In the genomic region with DNA sequence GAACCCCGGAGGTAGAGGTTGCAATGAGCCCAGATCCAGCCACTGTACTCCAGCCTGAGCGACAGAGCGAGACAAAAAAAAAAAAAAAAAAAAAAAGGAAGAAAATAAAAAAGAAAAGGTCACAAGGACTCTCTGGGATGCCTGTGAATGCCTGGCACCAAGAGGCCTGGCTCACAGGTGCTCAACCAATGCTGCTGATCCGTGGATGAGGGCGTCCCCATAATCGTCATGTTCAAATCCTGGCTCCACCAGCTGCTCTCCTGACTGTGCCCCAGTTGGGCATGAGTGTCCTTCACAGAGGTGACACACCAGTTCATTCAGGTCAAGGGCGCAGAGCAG, we compare ENCODE assay signal across 9 cellular contexts. TPM values are rescaled to one million over a fixed set of nuclear protein-coding genes. Genes with fewer than 3 reads are reported as not detected.
A peak's percentile ranks its signal among the peaks of the same experiment; 100 is the strongest.
DNase-seq lines count a peak whose midpoint lies in the region; ATAC-seq and TF ChIP-seq lines count a peak whose summit lies in the region.
"Had no signal": no experiment of that assay in that cellular context is flagged by ENCODE, and none has a peak within 500 bp of the region (broad histone marks: within the 10 kb centered on the region; RNA-seq: fewer than 3 reads in every experiment).

No MANE protein-coding gene starts in this region.

- dilution Hi-C loops in IMR-90 (cut with HindIII; ENCODE audit: low sequenced_read_pairs, unreplicated experiment) (no loop called here), mammary epithelial cell (cut with HindIII; ENCODE audit: low sequenced_read_pairs) (no loop called here)

- no peak for TF ChIP-seq RAD21 in IMR-90 (IDR thresholded peaks at IDR 0.05; ENCODE audit: low read length)

- peak overlapping the region; percentile 80 for H3K14ac ChIP-seq in IMR-90 (replicated peaks; ENCODE audit: low read depth, low read length)

- peak overlapping the region; percentile 13; the same call in 1 of the 3 replicates for H2BK15ac ChIP-seq in IMR-90 (ENCODE audit: low read depth, low read length)

- H3K9me1 ChIP-seq in IMR-90 (ENCODE audit: insufficient read depth, low read length), result peaks cover 12% of the 10 kb centered on the region

- H3K79me1 ChIP-seq in IMR-90 (ENCODE audit: low read depth in 1 of 2, low read length in 2 of 2), result peaks cover 8 to 36% of the 10 kb centered on the region in 2 experiments; a peak in 3 of 4 replicates

- intact Hi-C loops in IMR-90 (cut with micrococcal nuclease) (loop anchor here (1.0 kb wide), 1 partner anchor 53 kb away; no protein-coding TSS in a partner anchor), mammary epithelial cell (cut with micrococcal nuclease) (loop anchor here (1.0 to 2.0 kb wide), 2 partner anchors 53 to 83 kb away; a partner anchor contains a TSS)

- no peak for TF ChIP-seq POLR2A in IMR-90 (IDR thresholded peaks at IDR 0.05; ENCODE audit: low read depth, low read length)

- TF ChIP-seq CTCF in BE2C (IDR thresholded peaks at IDR 0.05; ENCODE audit: low read depth, low read length), result no peak
- no peak for TF ChIP-seq CTCF in IMR-90 (conservative IDR thresholded peaks at IDR 0.05; ENCODE audit: low read depth, low read length)
- TF ChIP-seq CTCF in mammary epithelial cell (conservative IDR thresholded peaks at IDR 0.05 in 1 of 2, IDR thresholded peaks at IDR 0.05 in 1 of 2; ENCODE audit: extremely low read depth in 1 of 2, insufficient read depth in 1 of 2, low read depth in 1 of 2, low read length in 2 of 2), result no peak

- H3K4me2 ChIP-seq in IMR-90 (ENCODE audit: low read depth, low read length), result peak overlapping the region; percentile 48; the same call in 1 of the 2 replicates
- peak overlapping the region; percentile 98 for H3K4me2 ChIP-seq in mammary epithelial cell (ENCODE audit: insufficient read depth, low read depth, low read length)

- peaks cover 5% of the 10 kb centered on the region for H3K36me3 Mint-ChIP-seq in natural killer cell treated with Interleukin-12 subunit alpha and Interleukin-12 subunit beta and Interleukin-15 and Interleukin-18, amount 100 ng/mL, for 72 hours

- peak overlapping the region; percentile 19 for H2BK5ac ChIP-seq in IMR-90 (ENCODE audit: low read depth, low read length, poor library complexity, severe bottlenecking)

- peaks cover 28% of the 10 kb centered on the region for H3K79me2 ChIP-seq in mammary epithelial cell (ENCODE audit: insufficient read depth, low read length)

- CTCF ChIA-PET in IMR-90 (lab: Yijun Ruan, JAX), result no interaction called here
- CTCF ChIA-PET in mammary epithelial cell (lab: Charles Lee; ENCODE audit: low non-redundant PET), result no interaction called here

- H3K56ac ChIP-seq in IMR-90 (ENCODE audit: extremely low read depth, insufficient read depth, low read length), result no peak overlapping the region; the same call in 1 of the 2 replicates

- H2BK20ac ChIP-seq in IMR-90 (ENCODE audit: low read depth, low read length), result peak overlapping the region; percentile 2; the same call in 1 of the 2 replicates

- POLR2A ChIA-PET in IMR-90 (lab: Charles Lee; ENCODE audit: unreplicated experiment), result no interaction called here

- H3K18ac ChIP-seq in IMR-90 (ENCODE audit: low read depth, low read length), result peak overlapping the region; percentile 56; the same call in 1 of the 2 replicates

- H2AFZ ChIP-seq in IMR-90 (replicated peaks; ENCODE audit: low read length, poor library complexity) (peak overlapping the region; percentile 90), mammary epithelial cell (ENCODE audit: low read depth, low read length) (peak overlapping the region; percentile 95)

- H3K4me3 Mint-ChIP-seq in natural killer cell treated with Interleukin-12 subunit alpha and Interleukin-12 subunit beta and Interleukin-15 and Interleukin-18, amount 100 ng/mL, for 72 hours, result peak overlapping the region; percentile 72

- peak overlapping the region; percentile 94 for H4K5ac ChIP-seq in IMR-90 (ENCODE audit: low read depth, low read length)

- BruUV-seq in IMR-90 (replicated peaks; lab: Mats Ljungman, UMichigan) (no TSS peak), mammary epithelial cell (replicated peaks; lab: Mats Ljungman, UMichigan) (no TSS peak)

- WGBS in IMR-90 (ENCODE audit: extremely low coverage in 2 of 2, insufficient read length in 1 of 2), 2 experiments, result 40% methylated on average over 4 of the region's 7 CpGs; no CpG with 5 or more reads in 1 of the 2 experiments
- 55% methylated on average over 4 of the region's 7 CpGs for whole genome bisulfite sequencing in mammary epithelial cell (ENCODE audit: low coverage, missing lambda C conversion rate)

- H3K27ac Mint-ChIP-seq in natural killer cell treated with Interleukin-12 subunit alpha and Interleukin-12 subunit beta and Interleukin-15 and Interleukin-18, amount 100 ng/mL, for 72 hours, result no peak overlapping the region

- peaks cover 20% of the 10 kb centered on the region for H4K20me1 ChIP-seq in IMR-90 (ENCODE audit: insufficient read depth, low read length)
- H4K20me1 ChIP-seq in mammary epithelial cell (ENCODE audit: insufficient read depth, low read length), result no peaks in the 10 kb centered on the region

- H3K4ac ChIP-seq in IMR-90 (ENCODE audit: low read depth, low read length), result peak overlapping the region; percentile 84

- H3K27me3 ChIP-seq in BE2C (no peaks in the 10 kb centered on the region), IMR-90 (ENCODE audit: control insufficient read depth, insufficient read depth, low read length) (no peaks in the 10 kb centered on the region), mammary epithelial cell (ENCODE audit: insufficient read depth, low read length) (no peaks in the 10 kb centered on the region)

- H3K4me1 ChIP-seq in BE2C, result peaks cover 2% of the 10 kb centered on the region
- H3K4me1 ChIP-seq in IMR-90 (ENCODE audit: control insufficient read depth, insufficient read depth, low read length), result peaks cover 15% of the 10 kb centered on the region
- peaks cover 36% of the 10 kb centered on the region for H3K4me1 ChIP-seq in mammary epithelial cell (ENCODE audit: insufficient read depth, low read length)

- H3K27me3 Mint-ChIP-seq in natural killer cell treated with Interleukin-12 subunit alpha and Interleukin-12 subunit beta and Interleukin-15 and Interleukin-18, amount 100 ng/mL, for 72 hours, result peaks cover 9 to 11% of the 10 kb centered on the region in 2 donors

- H3K27ac ChIP-seq in IMR-90 (ENCODE audit: insufficient read depth, low read length) (peak overlapping the region; percentile 41), mammary epithelial cell (ENCODE audit: insufficient read depth, low read depth, low read length) (no peak overlapping the region)

- no peak overlapping the region for H3K23ac ChIP-seq in IMR-90 (ENCODE audit: low read depth, low read length)

- no peak for ATAC-seq in IMR-90 (ENCODE audit: low read depth)
- no peak for ATAC-seq in natural killer cell treated with Interleukin-12 subunit alpha and Interleukin-12 subunit beta and Interleukin-15 and Interleukin-18, amount 100 ng/mL, for 72 hours
- ATAC-seq in HG02981 (IDR thresholded peaks at IDR 0.05; ENCODE audit: unreplicated experiment), result no peak

- H3K9me3 Mint-ChIP-seq in natural killer cell treated with Interleukin-12 subunit alpha and Interleukin-12 subunit beta and Interleukin-15 and Interleukin-18, amount 100 ng/mL, for 72 hours, result no peaks in the 10 kb centered on the region

- H2BK120ac ChIP-seq in IMR-90 (ENCODE audit: low read depth, low read length), result peak overlapping the region; percentile 13

- in situ Hi-C loops in IMR-90 (cut with MboI; ENCODE audit: low sequenced_read_pairs) (no loop called here), mammary epithelial cell (cut with MboI; ENCODE audit: low sequenced_read_pairs in 2 of 2) (no loop called here), G401 (cut with HindIII; ENCODE audit: low sequenced_read_pairs) (no loop called here)

- H3K9ac ChIP-seq in IMR-90 (ENCODE audit: low read depth, low read length), result peak overlapping the region; percentile 33; the same call in 1 of the 2 replicates
- no peak overlapping the region for H3K9ac ChIP-seq in mammary epithelial cell (ENCODE audit: insufficient read depth, low read length)

- peak overlapping the region; percentile 83; the same call in 1 of the 2 replicates for H3K4me3 ChIP-seq in BE2C (ENCODE audit: low read depth, low read length)
- no peak overlapping the region for H3K4me3 ChIP-seq in IMR-90 (ENCODE audit: insufficient read depth, low read depth, low read length)
- H3K4me3 ChIP-seq in mammary epithelial cell (replicated peaks in 1 of 3; ENCODE audit: insufficient read depth in 1 of 3, low read depth in 2 of 3, low read length in 3 of 3), result no peak overlapping the region

- peak overlapping the region; percentile 47 for H2AK9ac ChIP-seq in IMR-90 (replicated peaks; ENCODE audit: low read depth, low read length, poor library complexity)

- H4K8ac ChIP-seq in IMR-90 (ENCODE audit: low read depth in 2 of 2, low read length in 2 of 2), result peak overlapping the region; percentile 88 to 95

- H3K36me3 ChIP-seq in BE2C (peaks cover 9% of the 10 kb centered on the region), IMR-90 (ENCODE audit: control insufficient read depth, insufficient read depth, low read length) (peaks cover 7% of the 10 kb centered on the region), mammary epithelial cell (ENCODE audit: insufficient read depth, low read length) (no peaks in the 10 kb centered on the region)

- H3K4me1 Mint-ChIP-seq in natural killer cell treated with Interleukin-12 subunit alpha and Interleukin-12 subunit beta and Interleukin-15 and Interleukin-18, amount 100 ng/mL, for 72 hours (ENCODE audit: low read depth in 2 of 2), result peaks cover 0 to 25% of the 10 kb centered on the region in 2 donors

- H4K91ac ChIP-seq in IMR-90 (ENCODE audit: insufficient read depth, low read depth, low read length), result peak overlapping the region; percentile 60; the same call in 1 of the 2 replicates

- peak overlapping the region; percentile 76 for H2AK5ac ChIP-seq in IMR-90 (ENCODE audit: low read depth, low read length)

- H3K9me3 ChIP-seq in BE2C (no peaks in the 10 kb centered on the region), IMR-90 (ENCODE audit: control insufficient read depth, insufficient read depth, low read length) (no peaks in the 10 kb centered on the region), mammary epithelial cell (replicated peaks; ENCODE audit: insufficient read depth, low read length) (no peaks in the 10 kb centered on the region)

- DNase-seq in BE2C (no peak), IMR-90 (no peak), mammary epithelial cell (no peak), SHP77 (lab: John Stamatoyannopoulos, UW) (no peak), G401 (ENCODE audit: low spot score) (no peak), DMS79 treated with DMSO at 0.1 percent for 48 hours (lab: John Stamatoyannopoulos, UW) (no peak)
- no peak for DNase-seq in natural killer cell treated with Interleukin-12 subunit alpha and Interleukin-12 subunit beta and Interleukin-15 and Interleukin-18, amount 100 ng/mL, for 72 hours (ENCODE audit: low spot score)
- DNase-seq: cortex of kidney had no signal

RNA-seq across cellular contexts. Expression of a gene that starts 0.6 kb away (rescaled TPM):
- polyA plus RNA-seq in BE2C (2012; ENCODE audit: insufficient read depth, insufficient read length, low read depth), result 4.2 TPM
- total RNA-seq in IMR-90 (2012; rRNA removed), result 1.4 TPM in 2 replicates
- 15.6 and 22.5 TPM in 2 replicates for polyA plus RNA-seq in IMR-90 (2012; rRNA removed)
- 24.1 and 32.2 TPM in 2 replicates for polyA plus RNA-seq in IMR-90 (2012; cell fraction: cytosol; rRNA removed)
- 20.1 and 69.5 TPM in 2 replicates for polyA plus RNA-seq in IMR-90 (2012; cell fraction: nucleus; rRNA removed; ENCODE audit: low replicate concordance)
- 10 to 100 TPM; 15.8 to 29.7 TPM for total RNA-seq in mammary epithelial cell
- polyA plus RNA-seq in mammary epithelial cell, result 27.6 TPM
- 7.9 TPM for polyA minus RNA-seq in mammary epithelial cell
- total RNA-seq in natural killer cell treated with Interleukin-12 subunit alpha and Interleukin-12 subunit beta and Interleukin-15 and Interleukin-18, amount 100 ng/mL, for 72 hours, result under 1 TPM in 1 of 2 donors, not detected in 1; 0.43 TPM
- 13.2 and 26.3 TPM in 2 replicates for total RNA-seq in G401 (2014; rRNA removed; shearing (Covaris generic))

RNA-seq across cellular contexts. Expression of a gene that starts 9.7 kb away (rescaled TPM):
- not detected for polyA plus RNA-seq in BE2C (2012; ENCODE audit: insufficient read depth, insufficient read length, low read depth)
- total RNA-seq in IMR-90 (2012; rRNA removed) (not detected in 2 replicates), mammary epithelial cell (under 1 TPM in 1 of 2 donors, not detected in 1; 0.66 TPM)
- polyA plus RNA-seq in IMR-90 (2012; rRNA removed) (0.07 and 0.26 TPM in 2 replicates), mammary epithelial cell (not detected)
- polyA plus RNA-seq in IMR-90 (2012; cell fraction: cytosol; rRNA removed), result 0.22 TPM in 1 of 2 replicates, not detected in the other
- polyA plus RNA-seq in IMR-90 (2012; cell fraction: nucleus; rRNA removed; ENCODE audit: low replicate concordance), result 0.89 and 2.7 TPM in 2 replicates
- not detected for polyA minus RNA-seq in mammary epithelial cell
- total RNA-seq in natural killer cell treated with Interleukin-12 subunit alpha and Interleukin-12 subunit beta and Interleukin-15 and Interleukin-18, amount 100 ng/mL, for 72 hours, result 1 to 10 TPM; 2.0 TPM
- 3.0 and 9.6 TPM in 2 replicates for total RNA-seq in G401 (2014; rRNA removed; shearing (Covaris generic))

RNA-seq across cellular contexts. Expression of a gene that starts 37.7 kb away (rescaled TPM):
- 451 TPM for polyA plus RNA-seq in BE2C (2012; ENCODE audit: insufficient read depth, insufficient read length, low read depth)
- total RNA-seq in IMR-90 (2012; rRNA removed) (414 and 518 TPM in 2 replicates), mammary epithelial cell (100 to 1,000 TPM; 164 to 307 TPM)
- polyA plus RNA-seq in IMR-90 (2012; rRNA removed) (243 and 267 TPM in 2 replicates), mammary epithelial cell (307 TPM)
- 124 and 135 TPM in 2 replicates for polyA plus RNA-seq in IMR-90 (2012; cell fraction: cytosol; rRNA removed)
- polyA plus RNA-seq in IMR-90 (2012; cell fraction: nucleus; rRNA removed; ENCODE audit: low replicate concordance), result 764 and 770 TPM in 2 replicates
- polyA minus RNA-seq in mammary epithelial cell, result 305 TPM
- 100 to 1,000 TPM; 344 to 348 TPM for total RNA-seq in natural killer cell treated with Interleukin-12 subunit alpha and Interleukin-12 subunit beta and Interleukin-15 and Interleukin-18, amount 100 ng/mL, for 72 hours
- total RNA-seq in G401 (2014; rRNA removed; shearing (Covaris generic)), result 164 and 196 TPM in 2 replicates

RNA-seq across cellular contexts. Expression of a gene that starts 38.0 kb away (rescaled TPM):
- 79.5 TPM for polyA plus RNA-seq in BE2C (2012; ENCODE audit: insufficient read depth, insufficient read length, low read depth)
- 5.7 and 6.9 TPM in 2 replicates for total RNA-seq in IMR-90 (2012; rRNA removed)
- 21.2 and 21.5 TPM in 2 replicates for polyA plus RNA-seq in IMR-90 (2012; rRNA removed)
- polyA plus RNA-seq in IMR-90 (2012; cell fraction: cytosol; rRNA removed), result 16.5 and 26.9 TPM in 2 replicates
- 32.2 and 94.3 TPM in 2 replicates for polyA plus RNA-seq in IMR-90 (2012; cell fraction: nucleus; rRNA removed; ENCODE audit: low replicate concordance)
- 10 to 100 TPM; 18.0 to 25.7 TPM for total RNA-seq in mammary epithelial cell
- polyA plus RNA-seq in mammary epithelial cell, result 14.1 TPM
- 5.2 TPM for polyA minus RNA-seq in mammary epithelial cell
- total RNA-seq in natural killer cell treated with Interleukin-12 subunit alpha and Interleukin-12 subunit beta and Interleukin-15 and Interleukin-18, amount 100 ng/mL, for 72 hours, result 10 to 100 TPM; 33.6 to 69.0 TPM
- total RNA-seq in G401 (2014; rRNA removed; shearing (Covaris generic)), result 82.7 and 117 TPM in 2 replicates
